Comparison of ENCODE assay signal across 8 cellular contexts in genomic region chr10:31929260-31929985, GRCh38. TPM values are rescaled to one million over a fixed set of nuclear protein-coding genes. Genes with fewer than 3 reads are reported as not detected.
DNase-seq lines count a peak whose midpoint lies in the region; ATAC-seq and TF ChIP-seq lines count a peak whose summit lies in the region.

No MANE protein-coding gene starts in this region.

- intact Hi-C loops in Panc1 (cut with micrococcal nuclease; ENCODE audit: unreplicated experiment), result loop anchor here (5.0 kb wide), 1 partner anchor 62 kb away; no protein-coding TSS in a partner anchor
- intact Hi-C loops in heart left ventricle (cut with DNase I), result loop anchor here in 7 of 10 donors (2.0 to 10.0 kb wide), 7 partner anchors 42 to 128 kb away; partner anchors contain the start of gene KIF5B (in 1 of the 7)
- intact Hi-C loops in ovary (cut with DNase I), result loop anchor here in 1 of 4 donors (10.0 kb wide), 1 partner anchor 65 kb away; no protein-coding TSS in a partner anchor

- in situ Hi-C loops in Panc1 (cut with HindIII; ENCODE audit: low pct_unique_long_range_greater_than_20kb, low sequenced_read_pairs), result no loop called here

- no TSS peak for BruUV-seq in Panc1 (replicated peaks; lab: Mats Ljungman, UMichigan)

- H3K9me3 ChIP-seq in Panc1 (ENCODE audit: control insufficient read depth, insufficient read depth, low read depth, low read length), result no peaks in the 10 kb centered on the region
- no peaks in the 10 kb centered on the region for H3K9me3 ChIP-seq in heart left ventricle
- H3K9me3 ChIP-seq in ovary, result no peaks in the 10 kb centered on the region

- TF ChIP-seq POLR2A in heart left ventricle (IDR thresholded peaks at IDR 0.05) (no peak), ovary (IDR thresholded peaks at IDR 0.05) (no peak)

- TF ChIP-seq EP300 in ovary (IDR thresholded peaks at IDR 0.05), result no peak

- peaks cover 15% of the 10 kb centered on the region for H3K4me1 ChIP-seq in Panc1 (ENCODE audit: control insufficient read depth, insufficient read depth, low read length)
- peaks cover 0 to 49% (median 28%) of the 10 kb centered on the region in 12 donors for H3K4me1 ChIP-seq in heart left ventricle
- peaks cover 4% of the 10 kb centered on the region for H3K4me1 ChIP-seq in ovary (ENCODE audit: insufficient read depth)

- CTCF ChIA-PET in AG04449 (lab: Yijun Ruan, JAX), result interaction anchor here (0.7 to 1.5 kb wide), 4 partner anchors 21 to 75 kb away, joined by 3 read pairs; no protein-coding TSS in a partner anchor
- CTCF ChIA-PET in Panc1 (lab: Charles Lee), result interaction anchor here (1.0 kb wide), 1 partner anchor 68 kb away, joined by 4 read pairs; no protein-coding TSS in a partner anchor

- H3K27ac ChIP-seq in Panc1 (ENCODE audit: low read length), result peak overlapping the region; percentile 90
- peak overlapping the region; percentile 72 to 99 (median 96) for H3K27ac ChIP-seq in heart left ventricle
- peak overlapping the region; percentile 78 to 91 for H3K27ac ChIP-seq in ovary

- ATAC-seq in GM18508 (IDR thresholded peaks at IDR 0.05; ENCODE audit: insufficient read depth, unreplicated experiment) (peak; percentile 13), HG03139 (IDR thresholded peaks at IDR 0.05; ENCODE audit: unreplicated experiment) (peak; percentile 19), Panc1 (peak; percentile 35), heart left ventricle (peak; percentile 46 to 68 (median 62))

- TF ChIP-seq CTCF in AG04449 (IDR thresholded peaks at IDR 0.05; ENCODE audit: insufficient read depth, low read length, missing control alignments) (no peak), Panc1 (IDR thresholded peaks at IDR 0.05) (no peak), heart left ventricle (IDR thresholded peaks at IDR 0.05) (no peak), ovary (IDR thresholded peaks at IDR 0.05) (no peak)

- H3K27me3 ChIP-seq in Panc1 (ENCODE audit: control insufficient read depth, insufficient read depth, low read length) (no peaks in the 10 kb centered on the region), heart left ventricle (no peaks in the 10 kb centered on the region), ovary (no peaks in the 10 kb centered on the region)

- H3K36me3 ChIP-seq in Panc1 (ENCODE audit: control insufficient read depth, insufficient read depth, low read length), result no peaks in the 10 kb centered on the region; the same call in 1 of the 2 replicates
- H3K36me3 ChIP-seq in heart left ventricle, result no peaks in the 10 kb centered on the region
- no peaks in the 10 kb centered on the region for H3K36me3 ChIP-seq in ovary

- 1 to 2% (median 1%) methylated on average over 10 to 25 of the region's 25 CpGs for WGBS in heart left ventricle, 4 donors
- WGBS in ovary, 3 donors, result 0 to 1% (median 1%) methylated on average over 25 of the region's 25 CpGs

- H3K4me3 ChIP-seq in AG04449 (ENCODE audit: low read depth, low read length), result peak overlapping the region; percentile 75
- peak overlapping the region; percentile 73 to 88 for H3K4me3 ChIP-seq in Panc1 (ENCODE audit: low read depth in 2 of 2, low read length in 2 of 2)
- H3K4me3 ChIP-seq in heart left ventricle, result peak overlapping the region; percentile 66 to 97 (median 90)
- peak overlapping the region; percentile 80 for H3K4me3 ChIP-seq in ovary

- POLR2A ChIA-PET in AG04449 (lab: Yijun Ruan, JAX) (interaction anchor here (0.7 to 1.0 kb wide), 4 partner anchors 17 to 72 kb away, joined by 3 to 6 read pairs (median 4); no protein-coding TSS in a partner anchor), Panc1 (lab: Charles Lee) (interaction anchor here (0.7 to 1.0 kb wide), 2 partner anchors 11 to 33 kb away, joined by 3 read pairs; no protein-coding TSS in a partner anchor)

- no peak for DNase-seq in AG04449 (ENCODE audit: low read depth, low spot score)
- DNase-seq in Panc1 (ENCODE audit: low read depth, low spot score), result no peak
- peak in 38 of 58 donors; percentile 14 to 76 (median 54) for DNase-seq in anterior cingulate cortex (lab: John Stamatoyannopoulos, UW)
- DNase-seq in heart left ventricle, result peak; percentile 46 to 77 (median 57)
- peak in 4 of 5 donors; percentile 43 to 63 (median 58) for DNase-seq in ovary
- DNase-seq in NCI-H1436 treated with DMSO at 0.1 percent for 48 hours (lab: John Stamatoyannopoulos, UW), result no peak

RNA-seq across cellular contexts. Expression of gene ARHGAP12, which starts 0.8 kb away (rescaled TPM):
- total RNA-seq in Panc1 (2021; ENCODE audit: unreplicated experiment) (22.9 TPM), heart left ventricle (10 to 100 TPM; 17.6 to 27.6 (median 21.2) TPM), ovary (10 to 100 TPM; 23.0 to 60.6 (median 35.7) TPM)
- polyA plus RNA-seq in Panc1 (2012; ENCODE audit: insufficient read length), result 12.0 TPM
- polyA plus RNA-seq in heart left ventricle (10 to 100 TPM; 11.5 to 18.7 TPM), ovary (10 to 100 TPM; 13.9 to 17.7 TPM)

Comparison
In these comparisons a context has a peak if more than half of its experiments do, and no peak if none do; other contexts are left out.
1. DNase-seq: peak in anterior cingulate cortex (38 of 58), heart left ventricle (5 of 5) and ovary (4 of 5); none in AG04449 (single experiment), Panc1 (single experiment) and NCI-H1436 treated with DMSO at 0.1 percent for 48 hours (single experiment).
2. Peak in every context shown above with its lines, with median percentiles within 50 percentile points of each other: H3K4me3 ChIP-seq, ATAC-seq and H3K27ac ChIP-seq.